ENCODE assay signal across 2 cellular contexts in genomic region chr16:56658476-56658875, GRCh38.
TF ChIP-seq lines count a peak whose summit lies in the region.

No MANE protein-coding gene starts in this region.

TF ChIP-seq in HCT116, 20 proteins besides CTCF, POLR2A, EP300 and RAD21 (continued from another document):
- TF ChIP-seq REST (IDR thresholded peaks at IDR 0.05; ENCODE audit: low read depth) (no peak), ZFX (IDR thresholded peaks at IDR 0.05) (no peak), SRF (IDR thresholded peaks at IDR 0.05; ENCODE audit: low read depth) (no peak), MAX (IDR thresholded peaks at IDR 0.05) (no peak), CBX3 (IDR thresholded peaks at IDR 0.05; ENCODE audit: low read depth) (no peak), JUND (IDR thresholded peaks at IDR 0.05) (no peak), ELF1 (IDR thresholded peaks at IDR 0.05; ENCODE audit: borderline replicate concordance, low read depth) (no peak), POLR2AphosphoS5 (IDR thresholded peaks at IDR 0.05; ENCODE audit: low read depth, low read length) (no peak), ZNF274 (IDR thresholded peaks at IDR 0.05; ENCODE audit: low read depth, low read length) (no peak), EZH2 (IDR thresholded peaks at IDR 0.05) (no peak), EGR1 (IDR thresholded peaks at IDR 0.05; ENCODE audit: low read depth) (no peak)
- TF ChIP-seq, protein P1, sequence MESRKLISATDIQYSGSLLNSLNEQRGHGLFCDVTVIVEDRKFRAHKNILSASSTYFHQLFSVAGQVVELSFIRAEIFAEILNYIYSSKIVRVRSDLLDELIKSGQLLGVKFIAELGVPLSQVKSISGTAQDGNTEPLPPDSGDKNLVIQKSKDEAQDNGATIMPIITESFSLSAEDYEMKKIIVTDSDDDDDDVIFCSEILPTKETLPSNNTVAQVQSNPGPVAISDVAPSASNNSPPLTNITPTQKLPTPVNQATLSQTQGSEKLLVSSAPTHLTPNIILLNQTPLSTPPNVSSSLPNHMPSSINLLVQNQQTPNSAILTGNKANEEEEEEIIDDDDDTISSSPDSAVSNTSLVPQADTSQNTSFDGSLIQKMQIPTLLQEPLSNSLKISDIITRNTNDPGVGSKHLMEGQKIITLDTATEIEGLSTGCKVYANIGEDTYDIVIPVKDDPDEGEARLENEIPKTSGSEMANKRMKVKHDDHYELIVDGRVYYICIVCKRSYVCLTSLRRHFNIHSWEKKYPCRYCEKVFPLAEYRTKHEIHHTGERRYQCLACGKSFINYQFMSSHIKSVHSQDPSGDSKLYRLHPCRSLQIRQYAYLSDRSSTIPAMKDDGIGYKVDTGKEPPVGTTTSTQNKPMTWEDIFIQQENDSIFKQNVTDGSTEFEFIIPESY (IDR thresholded peaks at IDR 0.05; ENCODE audit: extremely low read depth, insufficient replicate concordance, low read length) = no peak
- TF ChIP-seq, protein P2, sequence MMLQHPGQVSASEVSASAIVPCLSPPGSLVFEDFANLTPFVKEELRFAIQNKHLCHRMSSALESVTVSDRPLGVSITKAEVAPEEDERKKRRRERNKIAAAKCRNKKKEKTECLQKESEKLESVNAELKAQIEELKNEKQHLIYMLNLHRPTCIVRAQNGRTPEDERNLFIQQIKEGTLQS (IDR thresholded peaks at IDR 0.05) = no peak

TF ChIP-seq in WTC11, 78 proteins besides CTCF, POLR2A, EP300 and RAD21 (continued from another document):
- TF ChIP-seq, protein P3, sequence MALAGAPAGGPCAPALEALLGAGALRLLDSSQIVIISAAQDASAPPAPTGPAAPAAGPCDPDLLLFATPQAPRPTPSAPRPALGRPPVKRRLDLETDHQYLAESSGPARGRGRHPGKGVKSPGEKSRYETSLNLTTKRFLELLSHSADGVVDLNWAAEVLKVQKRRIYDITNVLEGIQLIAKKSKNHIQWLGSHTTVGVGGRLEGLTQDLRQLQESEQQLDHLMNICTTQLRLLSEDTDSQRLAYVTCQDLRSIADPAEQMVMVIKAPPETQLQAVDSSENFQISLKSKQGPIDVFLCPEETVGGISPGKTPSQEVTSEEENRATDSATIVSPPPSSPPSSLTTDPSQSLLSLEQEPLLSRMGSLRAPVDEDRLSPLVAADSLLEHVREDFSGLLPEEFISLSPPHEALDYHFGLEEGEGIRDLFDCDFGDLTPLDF (CRISPR knock-in tag; IDR thresholded peaks at IDR 0.05) = no peak
- no peak for TF ChIP-seq TEAD1 (CRISPR knock-in tag; IDR thresholded peaks at IDR 0.05)
- no peak for TF ChIP-seq FOXP1 (CRISPR knock-in tag; IDR thresholded peaks at IDR 0.05; ENCODE audit: borderline replicate concordance)
- TF ChIP-seq, protein P2 (CRISPR knock-in tag; conservative IDR thresholded peaks at IDR 0.05) = no peak
- no peak for TF ChIP-seq ZBTB43 (CRISPR knock-in tag; IDR thresholded peaks at IDR 0.05)
- TF ChIP-seq NFE2L1 (CRISPR knock-in tag; IDR thresholded peaks at IDR 0.05) = no peak
- TF ChIP-seq, protein P4, sequence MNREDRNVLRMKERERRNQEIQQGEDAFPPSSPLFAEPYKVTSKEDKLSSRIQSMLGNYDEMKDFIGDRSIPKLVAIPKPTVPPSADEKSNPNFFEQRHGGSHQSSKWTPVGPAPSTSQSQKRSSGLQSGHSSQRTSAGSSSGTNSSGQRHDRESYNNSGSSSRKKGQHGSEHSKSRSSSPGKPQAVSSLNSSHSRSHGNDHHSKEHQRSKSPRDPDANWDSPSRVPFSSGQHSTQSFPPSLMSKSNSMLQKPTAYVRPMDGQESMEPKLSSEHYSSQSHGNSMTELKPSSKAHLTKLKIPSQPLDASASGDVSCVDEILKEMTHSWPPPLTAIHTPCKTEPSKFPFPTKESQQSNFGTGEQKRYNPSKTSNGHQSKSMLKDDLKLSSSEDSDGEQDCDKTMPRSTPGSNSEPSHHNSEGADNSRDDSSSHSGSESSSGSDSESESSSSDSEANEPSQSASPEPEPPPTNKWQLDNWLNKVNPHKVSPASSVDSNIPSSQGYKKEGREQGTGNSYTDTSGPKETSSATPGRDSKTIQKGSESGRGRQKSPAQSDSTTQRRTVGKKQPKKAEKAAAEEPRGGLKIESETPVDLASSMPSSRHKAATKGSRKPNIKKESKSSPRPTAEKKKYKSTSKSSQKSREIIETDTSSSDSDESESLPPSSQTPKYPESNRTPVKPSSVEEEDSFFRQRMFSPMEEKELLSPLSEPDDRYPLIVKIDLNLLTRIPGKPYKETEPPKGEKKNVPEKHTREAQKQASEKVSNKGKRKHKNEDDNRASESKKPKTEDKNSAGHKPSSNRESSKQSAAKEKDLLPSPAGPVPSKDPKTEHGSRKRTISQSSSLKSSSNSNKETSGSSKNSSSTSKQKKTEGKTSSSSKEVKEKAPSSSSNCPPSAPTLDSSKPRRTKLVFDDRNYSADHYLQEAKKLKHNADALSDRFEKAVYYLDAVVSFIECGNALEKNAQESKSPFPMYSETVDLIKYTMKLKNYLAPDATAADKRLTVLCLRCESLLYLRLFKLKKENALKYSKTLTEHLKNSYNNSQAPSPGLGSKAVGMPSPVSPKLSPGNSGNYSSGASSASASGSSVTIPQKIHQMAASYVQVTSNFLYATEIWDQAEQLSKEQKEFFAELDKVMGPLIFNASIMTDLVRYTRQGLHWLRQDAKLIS (CRISPR knock-in tag; IDR thresholded peaks at IDR 0.05; ENCODE audit: borderline replicate concordance) = no peak
- TF ChIP-seq JUN (CRISPR knock-in tag; IDR thresholded peaks at IDR 0.05) = no peak
- TF ChIP-seq JAZF1 (CRISPR knock-in tag; IDR thresholded peaks at IDR 0.05) = no peak
- TF ChIP-seq SMAD3 (CRISPR knock-in tag; IDR thresholded peaks at IDR 0.05; ENCODE audit: borderline replicate concordance) = no peak
- TF ChIP-seq ZNF138 (CRISPR knock-in tag; conservative IDR thresholded peaks at IDR 0.05) = no peak
- TF ChIP-seq AR (CRISPR knock-in tag; IDR thresholded peaks at IDR 0.05) = no peak
- no peak for TF ChIP-seq SP1 (CRISPR knock-in tag; conservative IDR thresholded peaks at IDR 0.05)
- no peak for TF ChIP-seq PRDM15 (CRISPR knock-in tag; IDR thresholded peaks at IDR 0.05)
- TF ChIP-seq, protein P5, sequence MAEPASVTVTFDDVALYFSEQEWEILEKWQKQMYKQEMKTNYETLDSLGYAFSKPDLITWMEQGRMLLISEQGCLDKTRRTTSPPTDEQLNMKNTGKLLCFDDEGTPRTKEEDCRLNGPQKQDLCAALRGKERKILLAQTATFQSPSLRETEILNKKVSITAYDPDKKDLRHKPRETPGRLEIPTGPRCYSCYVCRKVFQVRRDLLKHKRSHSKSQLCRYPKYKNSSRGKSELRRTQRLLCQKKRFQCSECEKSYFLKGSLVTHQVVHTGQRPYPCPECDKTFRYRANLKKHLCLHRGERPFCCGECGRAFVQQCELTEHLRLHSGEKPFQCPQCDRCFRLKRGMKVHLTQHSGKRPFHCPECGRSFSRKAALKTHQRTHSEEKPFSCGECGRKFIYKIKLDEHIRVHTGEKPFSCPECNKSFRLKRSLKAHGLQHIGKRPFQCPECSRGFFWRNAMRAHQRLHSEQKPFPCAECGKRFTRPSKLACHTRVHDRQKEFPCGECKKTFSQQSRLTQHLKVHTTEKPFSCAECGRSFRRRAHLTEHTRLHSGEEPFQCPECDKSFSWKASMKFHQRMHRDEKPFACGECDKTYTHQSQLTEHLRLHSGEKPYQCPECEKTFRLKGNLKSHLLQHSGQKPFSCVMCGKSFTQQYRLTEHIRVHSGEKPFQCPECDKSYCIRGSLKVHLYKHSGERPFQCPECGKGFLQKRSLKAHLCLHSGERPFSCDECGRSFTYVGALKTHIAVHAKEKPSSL (CRISPR knock-in tag; conservative IDR thresholded peaks at IDR 0.05) = no peak
- TF ChIP-seq PRRX2 (CRISPR knock-in tag; IDR thresholded peaks at IDR 0.05) = no peak
- no peak for TF ChIP-seq CBFB (CRISPR knock-in tag; IDR thresholded peaks at IDR 0.05; ENCODE audit: low read depth)
